ENCODE assay signal across 1 cellular context in the genomic region with DNA sequence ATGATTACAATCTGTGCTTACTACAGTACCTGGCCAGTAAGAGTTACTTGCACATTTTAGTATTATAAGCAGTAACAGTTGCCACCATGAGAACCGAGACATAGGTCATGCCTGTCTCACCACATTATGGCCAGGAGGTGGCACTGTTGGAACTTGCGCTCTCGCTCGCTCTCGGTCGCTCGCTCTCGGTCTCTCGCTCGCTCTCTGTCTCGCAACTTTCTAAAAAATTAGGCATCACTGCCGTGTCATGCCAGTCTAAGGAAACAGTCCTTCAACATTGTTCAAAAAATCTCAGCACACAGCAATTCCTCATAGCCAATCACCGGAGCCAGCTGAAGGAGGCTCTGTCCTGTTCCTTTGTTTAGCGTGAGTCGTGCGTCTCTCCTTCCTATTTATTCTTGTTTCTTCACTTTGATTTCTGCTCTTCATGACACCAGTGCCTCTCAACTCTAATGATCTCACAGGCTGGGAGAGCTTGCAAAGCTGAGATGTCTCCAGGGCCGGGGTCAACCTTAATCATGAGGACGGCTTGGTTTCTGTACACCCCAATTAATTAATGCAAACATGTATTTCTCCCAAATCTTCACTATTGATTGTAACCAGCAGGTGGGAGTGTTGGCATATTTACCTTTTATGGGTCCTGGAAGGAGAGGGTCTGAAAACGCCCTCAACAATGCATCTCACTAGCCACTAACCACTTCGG.
TF ChIP-seq lines count a peak whose summit lies in the region.

No MANE protein-coding gene starts in this region.

TF ChIP-seq in K562, 482 proteins besides CTCF, POLR2A, EP300 and RAD21 (continued from another document and continues in another):
- no peak for TF ChIP-seq PATZ1 (CRISPR knock-in tag; IDR thresholded peaks at IDR 0.05; ENCODE audit: borderline replicate concordance)
- no peak for TF ChIP-seq YY1 (IDR thresholded peaks at IDR 0.05; ENCODE audit: borderline replicate concordance in 1 of 3, control insufficient read depth in 1 of 3, extremely low read depth in 1 of 3, insufficient read depth in 3 of 3, insufficient read length in 1 of 3, insufficient replicate concordance in 2 of 3, low read depth in 1 of 3, low read length in 2 of 3)
- TF ChIP-seq ILF3 (IDR thresholded peaks at IDR 0.05; ENCODE audit: borderline replicate concordance): no peak
- TF ChIP-seq, protein P1, sequence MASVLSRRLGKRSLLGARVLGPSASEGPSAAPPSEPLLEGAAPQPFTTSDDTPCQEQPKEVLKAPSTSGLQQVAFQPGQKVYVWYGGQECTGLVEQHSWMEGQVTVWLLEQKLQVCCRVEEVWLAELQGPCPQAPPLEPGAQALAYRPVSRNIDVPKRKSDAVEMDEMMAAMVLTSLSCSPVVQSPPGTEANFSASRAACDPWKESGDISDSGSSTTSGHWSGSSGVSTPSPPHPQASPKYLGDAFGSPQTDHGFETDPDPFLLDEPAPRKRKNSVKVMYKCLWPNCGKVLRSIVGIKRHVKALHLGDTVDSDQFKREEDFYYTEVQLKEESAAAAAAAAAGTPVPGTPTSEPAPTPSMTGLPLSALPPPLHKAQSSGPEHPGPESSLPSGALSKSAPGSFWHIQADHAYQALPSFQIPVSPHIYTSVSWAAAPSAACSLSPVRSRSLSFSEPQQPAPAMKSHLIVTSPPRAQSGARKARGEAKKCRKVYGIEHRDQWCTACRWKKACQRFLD (CRISPR knock-in tag; IDR thresholded peaks at IDR 0.05): no peak
- TF ChIP-seq CEBPB (tag; IDR thresholded peaks at IDR 0.05): no peak
- TF ChIP-seq HNRNPH1 (optimal IDR thresholded peaks at IDR 0.05; ENCODE audit: low read depth, low read length): no peak
- no peak for TF ChIP-seq ZNF696 (CRISPR knock-in tag; conservative IDR thresholded peaks at IDR 0.05)
- TF ChIP-seq HDAC1 (IDR thresholded peaks at IDR 0.05): peak in 1 of 2 experiments; percentile 35; a peak in 1 of 4 replicates
- TF ChIP-seq MYNN (IDR thresholded peaks at IDR 0.05): no peak
- no peak for TF ChIP-seq MYNN (CRISPR knock-in tag; IDR thresholded peaks at IDR 0.05)
- 0 out of 2 replicates have a peak, but pooled peaks have one; percentile 71 for TF ChIP-seq ERF (CRISPR knock-in tag; IDR thresholded peaks at IDR 0.05)
- no peak for TF ChIP-seq KAT7 (CRISPR knock-in tag; IDR thresholded peaks at IDR 0.05; ENCODE audit: borderline replicate concordance)
- TF ChIP-seq ZNF57 (CRISPR knock-in tag; IDR thresholded peaks at IDR 0.05): no peak
- TF ChIP-seq CSDE1 (IDR thresholded peaks at IDR 0.05): no peak
- TF ChIP-seq GABPA (tag; conservative IDR thresholded peaks at IDR 0.05; ENCODE audit: low read depth): no peak
- TF ChIP-seq ATF7 (IDR thresholded peaks at IDR 0.05): peak; percentile 47; the same call in 1 of the 2 replicates
- no peak for TF ChIP-seq RUNX1 (IDR thresholded peaks at IDR 0.05; ENCODE audit: low read depth)
- TF ChIP-seq ZNF561 (CRISPR knock-in tag; conservative IDR thresholded peaks at IDR 0.05): no peak
- TF ChIP-seq, protein P2, sequence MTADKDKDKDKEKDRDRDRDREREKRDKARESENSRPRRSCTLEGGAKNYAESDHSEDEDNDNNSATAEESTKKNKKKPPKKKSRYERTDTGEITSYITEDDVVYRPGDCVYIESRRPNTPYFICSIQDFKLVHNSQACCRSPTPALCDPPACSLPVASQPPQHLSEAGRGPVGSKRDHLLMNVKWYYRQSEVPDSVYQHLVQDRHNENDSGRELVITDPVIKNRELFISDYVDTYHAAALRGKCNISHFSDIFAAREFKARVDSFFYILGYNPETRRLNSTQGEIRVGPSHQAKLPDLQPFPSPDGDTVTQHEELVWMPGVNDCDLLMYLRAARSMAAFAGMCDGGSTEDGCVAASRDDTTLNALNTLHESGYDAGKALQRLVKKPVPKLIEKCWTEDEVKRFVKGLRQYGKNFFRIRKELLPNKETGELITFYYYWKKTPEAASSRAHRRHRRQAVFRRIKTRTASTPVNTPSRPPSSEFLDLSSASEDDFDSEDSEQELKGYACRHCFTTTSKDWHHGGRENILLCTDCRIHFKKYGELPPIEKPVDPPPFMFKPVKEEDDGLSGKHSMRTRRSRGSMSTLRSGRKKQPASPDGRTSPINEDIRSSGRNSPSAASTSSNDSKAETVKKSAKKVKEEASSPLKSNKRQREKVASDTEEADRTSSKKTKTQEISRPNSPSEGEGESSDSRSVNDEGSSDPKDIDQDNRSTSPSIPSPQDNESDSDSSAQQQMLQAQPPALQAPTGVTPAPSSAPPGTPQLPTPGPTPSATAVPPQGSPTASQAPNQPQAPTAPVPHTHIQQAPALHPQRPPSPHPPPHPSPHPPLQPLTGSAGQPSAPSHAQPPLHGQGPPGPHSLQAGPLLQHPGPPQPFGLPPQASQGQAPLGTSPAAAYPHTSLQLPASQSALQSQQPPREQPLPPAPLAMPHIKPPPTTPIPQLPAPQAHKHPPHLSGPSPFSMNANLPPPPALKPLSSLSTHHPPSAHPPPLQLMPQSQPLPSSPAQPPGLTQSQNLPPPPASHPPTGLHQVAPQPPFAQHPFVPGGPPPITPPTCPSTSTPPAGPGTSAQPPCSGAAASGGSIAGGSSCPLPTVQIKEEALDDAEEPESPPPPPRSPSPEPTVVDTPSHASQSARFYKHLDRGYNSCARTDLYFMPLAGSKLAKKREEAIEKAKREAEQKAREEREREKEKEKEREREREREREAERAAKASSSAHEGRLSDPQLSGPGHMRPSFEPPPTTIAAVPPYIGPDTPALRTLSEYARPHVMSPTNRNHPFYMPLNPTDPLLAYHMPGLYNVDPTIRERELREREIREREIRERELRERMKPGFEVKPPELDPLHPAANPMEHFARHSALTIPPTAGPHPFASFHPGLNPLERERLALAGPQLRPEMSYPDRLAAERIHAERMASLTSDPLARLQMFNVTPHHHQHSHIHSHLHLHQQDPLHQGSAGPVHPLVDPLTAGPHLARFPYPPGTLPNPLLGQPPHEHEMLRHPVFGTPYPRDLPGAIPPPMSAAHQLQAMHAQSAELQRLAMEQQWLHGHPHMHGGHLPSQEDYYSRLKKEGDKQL (CRISPR knock-in tag; IDR thresholded peaks at IDR 0.05; ENCODE audit: borderline replicate concordance): no peak
- no peak for TF ChIP-seq RAD51 (IDR thresholded peaks at IDR 0.05; ENCODE audit: borderline replicate concordance, low read depth)
- TF ChIP-seq ARID2 (IDR thresholded peaks at IDR 0.05): peak; percentile 55; the same call in 1 of the 2 replicates
- no peak for TF ChIP-seq SETDB1 (IDR thresholded peaks at IDR 0.05; ENCODE audit: low read length)
- no peak for TF ChIP-seq ZBTB11 (CRISPR knock-in tag; IDR thresholded peaks at IDR 0.05)
- TF ChIP-seq, protein P3, sequence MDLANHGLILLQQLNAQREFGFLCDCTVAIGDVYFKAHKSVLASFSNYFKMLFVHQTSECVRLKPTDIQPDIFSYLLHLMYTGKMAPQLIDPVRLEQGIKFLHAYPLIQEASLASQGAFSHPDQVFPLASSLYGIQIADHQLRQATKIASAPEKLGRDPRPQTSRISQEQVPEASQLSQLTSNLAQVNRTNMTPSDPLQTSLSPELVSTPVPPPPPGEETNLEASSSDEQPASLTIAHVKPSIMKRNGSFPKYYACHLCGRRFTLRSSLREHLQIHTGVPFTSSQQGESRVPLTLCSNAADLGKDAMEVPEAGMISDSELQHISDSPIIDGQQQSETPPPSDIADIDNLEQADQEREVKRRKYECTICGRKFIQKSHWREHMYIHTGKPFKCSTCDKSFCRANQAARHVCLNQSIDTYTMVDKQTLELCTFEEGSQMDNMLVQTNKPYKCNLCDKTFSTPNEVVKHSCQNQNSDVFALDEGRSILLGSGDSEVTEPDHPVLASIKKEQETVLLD (IDR thresholded peaks at IDR 0.05): no peak
- TF ChIP-seq TEAD1 (CRISPR knock-in tag; IDR thresholded peaks at IDR 0.05): no peak
- TF ChIP-seq, protein P4, sequence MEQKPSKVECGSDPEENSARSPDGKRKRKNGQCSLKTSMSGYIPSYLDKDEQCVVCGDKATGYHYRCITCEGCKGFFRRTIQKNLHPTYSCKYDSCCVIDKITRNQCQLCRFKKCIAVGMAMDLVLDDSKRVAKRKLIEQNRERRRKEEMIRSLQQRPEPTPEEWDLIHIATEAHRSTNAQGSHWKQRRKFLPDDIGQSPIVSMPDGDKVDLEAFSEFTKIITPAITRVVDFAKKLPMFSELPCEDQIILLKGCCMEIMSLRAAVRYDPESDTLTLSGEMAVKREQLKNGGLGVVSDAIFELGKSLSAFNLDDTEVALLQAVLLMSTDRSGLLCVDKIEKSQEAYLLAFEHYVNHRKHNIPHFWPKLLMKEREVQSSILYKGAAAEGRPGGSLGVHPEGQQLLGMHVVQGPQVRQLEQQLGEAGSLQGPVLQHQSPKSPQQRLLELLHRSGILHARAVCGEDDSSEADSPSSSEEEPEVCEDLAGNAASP (IDR thresholded peaks at IDR 0.05): no peak
- TF ChIP-seq FOXA3 (CRISPR knock-in tag; conservative IDR thresholded peaks at IDR 0.05 in 1 of 2, IDR thresholded peaks at IDR 0.05 in 1 of 2): 0 out of 4 replicates have a peak, but pooled peaks of 1 of the 2 experiments have one; percentile 14
- TF ChIP-seq, protein P5, sequence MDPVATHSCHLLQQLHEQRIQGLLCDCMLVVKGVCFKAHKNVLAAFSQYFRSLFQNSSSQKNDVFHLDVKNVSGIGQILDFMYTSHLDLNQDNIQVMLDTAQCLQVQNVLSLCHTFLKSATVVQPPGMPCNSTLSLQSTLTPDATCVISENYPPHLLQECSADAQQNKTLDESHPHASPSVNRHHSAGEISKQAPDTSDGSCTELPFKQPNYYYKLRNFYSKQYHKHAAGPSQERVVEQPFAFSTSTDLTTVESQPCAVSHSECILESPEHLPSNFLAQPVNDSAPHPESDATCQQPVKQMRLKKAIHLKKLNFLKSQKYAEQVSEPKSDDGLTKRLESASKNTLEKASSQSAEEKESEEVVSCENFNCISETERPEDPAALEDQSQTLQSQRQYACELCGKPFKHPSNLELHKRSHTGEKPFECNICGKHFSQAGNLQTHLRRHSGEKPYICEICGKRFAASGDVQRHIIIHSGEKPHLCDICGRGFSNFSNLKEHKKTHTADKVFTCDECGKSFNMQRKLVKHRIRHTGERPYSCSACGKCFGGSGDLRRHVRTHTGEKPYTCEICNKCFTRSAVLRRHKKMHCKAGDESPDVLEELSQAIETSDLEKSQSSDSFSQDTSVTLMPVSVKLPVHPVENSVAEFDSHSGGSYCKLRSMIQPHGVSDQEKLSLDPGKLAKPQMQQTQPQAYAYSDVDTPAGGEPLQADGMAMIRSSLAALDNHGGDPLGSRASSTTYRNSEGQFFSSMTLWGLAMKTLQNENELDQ (CRISPR knock-in tag; IDR thresholded peaks at IDR 0.05; ENCODE audit: borderline replicate concordance): no peak
- TF ChIP-seq KLF1 (tag; IDR thresholded peaks at IDR 0.05): no peak
- TF ChIP-seq, protein P6, sequence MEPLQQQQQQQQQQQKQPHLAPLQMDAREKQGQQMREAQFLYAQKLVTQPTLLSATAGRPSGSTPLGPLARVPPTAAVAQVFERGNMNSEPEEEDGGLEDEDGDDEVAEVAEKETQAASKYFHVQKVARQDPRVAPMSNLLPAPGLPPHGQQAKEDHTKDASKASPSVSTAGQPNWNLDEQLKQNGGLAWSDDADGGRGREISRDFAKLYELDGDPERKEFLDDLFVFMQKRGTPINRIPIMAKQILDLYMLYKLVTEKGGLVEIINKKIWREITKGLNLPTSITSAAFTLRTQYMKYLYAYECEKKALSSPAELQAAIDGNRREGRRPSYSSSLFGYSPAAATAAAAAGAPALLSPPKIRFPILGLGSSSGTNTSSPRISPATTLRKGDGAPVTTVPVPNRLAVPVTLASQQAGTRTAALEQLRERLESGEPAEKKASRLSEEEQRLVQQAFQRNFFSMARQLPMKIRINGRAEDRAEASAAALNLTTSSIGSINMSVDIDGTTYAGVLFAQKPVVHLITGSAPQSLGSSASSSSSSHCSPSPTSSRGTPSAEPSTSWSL (CRISPR knock-in tag; IDR thresholded peaks at IDR 0.05; ENCODE audit: borderline replicate concordance): no peak
- TF ChIP-seq ZNF589 (CRISPR knock-in tag; IDR thresholded peaks at IDR 0.05; ENCODE audit: low read depth): no peak
- no peak for TF ChIP-seq CAMTA2 (CRISPR knock-in tag; conservative IDR thresholded peaks at IDR 0.05)
- no peak for TF ChIP-seq NFIC (IDR thresholded peaks at IDR 0.05)
